In genomic region chrX:136747003-136747986, GRCh38 we compare ENCODE assay signal across 9 cellular contexts. TPM values are rescaled to one million over a fixed set of nuclear protein-coding genes. Genes with fewer than 3 reads are reported as not detected.
DNase-seq lines count a peak whose midpoint lies in the region; ATAC-seq, FAIRE-seq and TF ChIP-seq lines count a peak whose summit lies in the region.
"Had no signal": no experiment of that assay in that cellular context is flagged by ENCODE, and none has a peak within 500 bp of the region (broad histone marks: within the 10 kb centered on the region; RNA-seq: fewer than 3 reads in every experiment).

No MANE protein-coding gene starts in this region.

- no peaks in the 10 kb centered on the region for H3K9me2 ChIP-seq in Loucy (replicated peaks; ENCODE audit: low read depth, low read length)

- no peak overlapping the region for H2AFZ ChIP-seq in Loucy (ENCODE audit: low read length)
- no peak overlapping the region for H2AFZ ChIP-seq in K562 (ENCODE audit: low read depth, low read length)

- BruUV-seq in K562 (replicated peaks; lab: Mats Ljungman, UMichigan) = no TSS peak

- no peaks in the 10 kb centered on the region for H3K9me1 ChIP-seq in K562 (ENCODE audit: control insufficient read depth, insufficient read depth, low read length)

- no peaks in the 10 kb centered on the region for H3F3A ChIP-seq in Loucy (ENCODE audit: low read depth)

- CTCF ChIA-PET in CD4-positive, alpha-beta memory T cell (lab: Charles Lee; ENCODE audit: partially characterized antibody) = interaction anchor here (0.7 to 1.2 kb wide), 4 partner anchors 11 to 178 kb away, joined by 3 read pairs; no protein-coding TSS in a partner anchor
- CTCF ChIA-PET in K562 (lab: Yijun Ruan, JAX; ENCODE audit: low intra/inter-chr PET ratio) = no interaction called here

- H3K36me3 Mint-ChIP-seq in CD4-positive, alpha-beta memory T cell = peaks cover 4 to 49% of the 10 kb centered on the region in 2 donors

- POLR2A ChIA-PET in CD4-positive, alpha-beta memory T cell (lab: Charles Lee; ENCODE audit: partially characterized antibody) = interaction anchor here (1.0 to 2.7 kb wide), 5 partner anchors 9 to 133 kb away, joined by 3 to 14 read pairs (median 3); partner anchors contain the start of gene RBMX
- POLR2A ChIA-PET in K562 (lab: Yijun Ruan, JAX) = interaction anchor here (0.6 to 1.7 kb wide), 4 partner anchors 9 to 133 kb away, joined by 3 to 4 read pairs (median 3); partner anchors contain the start of gene RBMX

- no peak for TF ChIP-seq POLR2A in K562 (conservative IDR thresholded peaks at IDR 0.05)

- no peaks in the 10 kb centered on the region for H4K20me1 ChIP-seq in Loucy (ENCODE audit: insufficient read depth, low read length, poor library complexity, severe bottlenecking)
- no peaks in the 10 kb centered on the region for H4K20me1 ChIP-seq in K562 (replicated peaks; ENCODE audit: control insufficient read depth, insufficient read depth, low read length)

- in situ Hi-C loops in K562 (cut with MboI) = no loop called here

- TF ChIP-seq RAD21 in K562 (CRISPR knock-in tag; conservative IDR thresholded peaks at IDR 0.05 in 1 of 2, IDR thresholded peaks at IDR 0.05 in 1 of 2) = no peak

- peak overlapping the region; percentile 29 for H3K4me2 ChIP-seq in Loucy (ENCODE audit: low read depth, low read length, poor library complexity, severe bottlenecking)
- no peak overlapping the region for H3K4me2 ChIP-seq in K562 (ENCODE audit: insufficient read depth, low read length)

- H3K27me3 ChIP-seq in CD4-positive, alpha-beta memory T cell (ENCODE audit: insufficient read depth, low read length) = no peaks in the 10 kb centered on the region
- H3K27me3 ChIP-seq in Loucy (ENCODE audit: insufficient read depth, low read length, poor library complexity, severe bottlenecking) = no peaks in the 10 kb centered on the region
- H3K27me3 ChIP-seq in K562 (ENCODE audit: control insufficient read depth in 2 of 2, insufficient read depth in 2 of 2, low read length in 2 of 2) = no peaks in the 10 kb centered on the region

- H3K4me3 ChIP-seq in CD4-positive, alpha-beta memory T cell (ENCODE audit: low read length in 2 of 2) = no peak overlapping the region
- no peak overlapping the region for H3K4me3 ChIP-seq in Loucy (ENCODE audit: low read length, poor library complexity, severe bottlenecking)
- H3K4me3 ChIP-seq in K562 = no peak overlapping the region

- intact Hi-C loops in CD4-positive, alpha-beta memory T cell (cut with micrococcal nuclease) = no loop called here
- intact Hi-C loops in K562 (cut with micrococcal nuclease) = no loop called here

- DNase-seq in CD4-positive, alpha-beta memory T cell = no peak
- no peak for DNase-seq in K562 (ENCODE audit: extremely low read depth in 1 of 4, low spot score in 3 of 4)
- no peak for DNase-seq in NCI-H1694 treated with DMSO at 0.1 percent for 48 hours (lab: John Stamatoyannopoulos, UW)
- DNase-seq in omental fat pad (ENCODE audit: low spot score) = no peak
- DNase-seq in hepatic stellate cell (ENCODE audit: low spot score) = no peak
- DNase-seq in NCI-H1417 treated with DMSO at 0.1 percent for 48 hours (lab: John Stamatoyannopoulos, UW) = no peak

- no peaks in the 10 kb centered on the region for H3K9me3 ChIP-seq in CD4-positive, alpha-beta memory T cell (ENCODE audit: control insufficient read depth in 1 of 2, low read length in 2 of 2)
- H3K9me3 ChIP-seq in Loucy (ENCODE audit: insufficient read depth, low read depth, low read length) (no peaks in the 10 kb centered on the region), K562 (replicated peaks; ENCODE audit: control insufficient read depth, insufficient read depth, low read depth, low read length) (no peaks in the 10 kb centered on the region)

- H3K4me3 Mint-ChIP-seq in CD4-positive, alpha-beta memory T cell = peak overlapping the region; percentile 17 to 70 (median 51)

- no peak for FAIRE-seq in K562 (lab: Jason Lieb, UNC)
- FAIRE-seq: endothelial cell of umbilical vein had no signal

- TF ChIP-seq EP300 in K562 (IDR thresholded peaks at IDR 0.05; ENCODE audit: low read length) = no peak

- no peaks in the 10 kb centered on the region for H3K9me3 Mint-ChIP-seq in CD4-positive, alpha-beta memory T cell

- H3K36me3 ChIP-seq in CD4-positive, alpha-beta memory T cell (ENCODE audit: insufficient read depth, low read length) = peaks cover 24% of the 10 kb centered on the region
- peaks cover 36% of the 10 kb centered on the region; the same call in 1 of the 2 replicates for H3K36me3 ChIP-seq in Loucy (ENCODE audit: insufficient read depth, low read length)
- H3K36me3 ChIP-seq in K562 (ENCODE audit: control insufficient read depth, insufficient read depth, low read length) = no peaks in the 10 kb centered on the region

- peaks cover 88% of the 10 kb centered on the region for H3K4me1 ChIP-seq in CD4-positive, alpha-beta memory T cell (ENCODE audit: insufficient read depth, low read length)
- H3K4me1 ChIP-seq in Loucy (ENCODE audit: insufficient read depth, low read length, poor library complexity, severe bottlenecking) = peaks cover 40% of the 10 kb centered on the region
- peaks cover 4 to 41% of the 10 kb centered on the region in 2 experiments; a peak in 4 of 5 replicates for H3K4me1 ChIP-seq in K562 (replicated peaks in 1 of 2; ENCODE audit: control insufficient read depth in 2 of 2, insufficient read depth in 2 of 2, low read length in 2 of 2)

- peak; percentile 68 for ATAC-seq in GM19395 (IDR thresholded peaks at IDR 0.05; ENCODE audit: unreplicated experiment)
- ATAC-seq in K562 = no peak
- ATAC-seq in omental fat pad (ENCODE audit: low FRiP score) = no peak

- 48% methylated on average over 8 of the region's 8 CpGs for WGBS in K562 (ENCODE audit: insufficient coverage, low coverage, missing lambda C conversion rate)

- no peaks in the 10 kb centered on the region for H3K27me3 Mint-ChIP-seq in CD4-positive, alpha-beta memory T cell

- TF ChIP-seq CTCF in Loucy (conservative IDR thresholded peaks at IDR 0.05; ENCODE audit: low read length) (no peak), K562 (IDR thresholded peaks at IDR 0.05 in 2 of 3, conservative IDR thresholded peaks at IDR 0.05 in 1 of 3; ENCODE audit: insufficient read depth in 2 of 3, low read depth in 1 of 3, low read length in 3 of 3) (no peak), omental fat pad (IDR thresholded peaks at IDR 0.05) (no peak)

- H3K27ac ChIP-seq in CD4-positive, alpha-beta memory T cell (ENCODE audit: low read depth, low read length) = peak overlapping the region; percentile 31
- 0 out of 3 replicates have a peak overlapping the region, but pooled peaks have one; percentile 15 for H3K27ac ChIP-seq in K562 (ENCODE audit: extremely low read depth, low read depth, low read length)

- H3K9ac ChIP-seq in Loucy (ENCODE audit: low read depth, low read length, poor library complexity, severe bottlenecking) (no peak overlapping the region), K562 (ENCODE audit: insufficient read depth in 1 of 2, low read depth in 2 of 2, low read length in 2 of 2) (no peak overlapping the region)

- H3K27ac Mint-ChIP-seq in CD4-positive, alpha-beta memory T cell = peak overlapping the region; percentile 39 to 83 (median 71)

- peaks cover 54 to 89% (median 65%) of the 10 kb centered on the region in 4 donors for H3K4me1 Mint-ChIP-seq in CD4-positive, alpha-beta memory T cell

- peaks cover 56% of the 10 kb centered on the region for H3K79me2 ChIP-seq in Loucy (ENCODE audit: insufficient read depth, low read length)
- H3K79me2 ChIP-seq in K562 (ENCODE audit: control insufficient read depth, insufficient read depth, low read length) = no peaks in the 10 kb centered on the region

TF ChIP-seq in K562, 482 proteins besides CTCF, POLR2A, EP300 and RAD21:
- TF ChIP-seq SPI1 (IDR thresholded peaks at IDR 0.05; ENCODE audit: borderline replicate concordance, low read depth, low read length) (peak; percentile 68; the same call in 1 of the 2 replicates), ARID2 (IDR thresholded peaks at IDR 0.05) (no peak), ZNF589 (CRISPR knock-in tag; IDR thresholded peaks at IDR 0.05; ENCODE audit: low read depth) (0 out of 2 replicates have a peak, but pooled peaks have one; percentile 25), NR3C1 (CRISPR knock-in tag; IDR thresholded peaks at IDR 0.05) (no peak)

RNA-seq across cellular contexts. Expression of gene ARHGEF6, which starts 33.4 kb away (rescaled TPM):
- total RNA-seq in CD4-positive, alpha-beta memory T cell = 10 to 100 TPM; 81.3 to 83.4 TPM
- 10 to 100 TPM; 77.7 to 86.1 TPM for polyA plus RNA-seq in CD4-positive, alpha-beta memory T cell
- total RNA-seq in K562 (2011; cell fraction: chromatin; rRNA removed; ENCODE audit: low replicate concordance) = 2.3 and 4.7 TPM in 2 replicates
- 1.3 TPM in 2 replicates for total RNA-seq in K562 (2011; cell fraction: nucleolus; rRNA removed)
- total RNA-seq in K562 (2011; cell fraction: nucleoplasm; rRNA removed) = 2.0 and 4.1 TPM in 2 replicates
- total RNA-seq in K562 (2014; rRNA removed) (7.4 and 9.5 TPM in 2 replicates), K562 (2014; rRNA removed; fragmentation: Illumina TruSeq; extraction: Trizol) (14.3 and 15.9 TPM in 2 replicates), K562 (2015; rRNA removed; fragmentation: Illumina TruSeq; extraction: Trizol) (20.7 and 22.1 TPM in 2 replicates), K562 (2021) (10.4 and 10.9 TPM in 2 replicates), omental fat pad (100 to 1,000 TPM in 1 of 4 donors, 10 to 100 TPM in 3; 38.8 to 150 (median 57.5) TPM)
- polyA plus RNA-seq in K562 (2011; rRNA removed) (15.1 and 15.3 TPM in 2 replicates), K562 (2014; fragmentation: Illumina TruSeq; extraction: Trizol) (15.2 and 18.0 TPM in 2 replicates), K562 (2014; fragmentation: Nextera tagmentation; extraction: Ambion mirVana) (1 to 10 TPM; 2.9 to 5.0 TPM), K562 (2014; rRNA removed) (13.3 and 14.1 TPM in 2 replicates)
- 4.4 and 8.8 TPM in 2 replicates for polyA plus RNA-seq in K562 (2011; cell fraction: cytosol; rRNA removed)
- polyA plus RNA-seq in K562 (2011; cell fraction: nucleus; rRNA removed) = 8.9 and 13.1 TPM in 2 replicates
- polyA plus RNA-seq in K562 (2012) = 24.2 and 44.4 TPM in 2 replicates
- 13.3 and 15.4 TPM in 2 replicates for polyA minus RNA-seq in K562 (2011; rRNA and poly(A)+ RNA removed)
- 4.0 and 5.6 TPM in 2 replicates for polyA minus RNA-seq in K562 (2011; cell fraction: cytosol; rRNA and poly(A)+ RNA removed)
- polyA minus RNA-seq in K562 (2011; cell fraction: nucleus; rRNA and poly(A)+ RNA removed) = 2.4 and 7.1 TPM in 2 replicates
